Comparison of ENCODE assay signal across 15 cellular contexts in genomic region chr3:159158213-159158612, GRCh38.
DNase-seq lines count a peak whose midpoint lies in the region; ATAC-seq and TF ChIP-seq lines count a peak whose summit lies in the region.
"Had no signal": no experiment of that assay in that cellular context is flagged by ENCODE, and none has a peak within 500 bp of the region (broad histone marks: within the 10 kb centered on the region; RNA-seq: fewer than 3 reads in every experiment).

No MANE protein-coding gene starts in this region.

- peak; percentile 21 for TF ChIP-seq CTCF in GM06990 (IDR thresholded peaks at IDR 0.05; ENCODE audit: insufficient read depth, low read length, poor library complexity, severe bottlenecking)
- TF ChIP-seq CTCF in OCI-LY7 (conservative IDR thresholded peaks at IDR 0.05; ENCODE audit: low read length), result no peak

- no peak overlapping the region for H3K4me2 ChIP-seq in OCI-LY7 (ENCODE audit: low read length)
- H3K4me2 ChIP-seq: BLaER1 treated with 17β-estradiol and CSF1 and Interleukin-3, amounts not matched to agents 10 nM and 100 nM had no signal

- ATAC-seq in HG03342 (IDR thresholded peaks at IDR 0.05; ENCODE audit: unreplicated experiment) (peak; percentile 87), SK-N-SH treated with all-trans-retinoic acid at 6 μM for 48 hours (peak; percentile 51; the same call in 1 of the 3 replicates), GM21786 (IDR thresholded peaks at IDR 0.05; ENCODE audit: unreplicated experiment) (no peak)
- ATAC-seq: activated naive CD8-positive, alpha-beta T cell treated with anti-CD3 and anti-CD28 coated beads, Interleukin-2, amount 50 U/mL, for 24 hours had no signal

- CTCF ChIA-PET in OCI-LY7 (lab: Charles Lee; ENCODE audit: unreplicated experiment), result no interaction called here

- no peaks in the 10 kb centered on the region for H3K36me3 Mint-ChIP-seq in T-helper 2 cell treated with Interferon-gamma antibody and Interleukin-4, amounts not matched to agents 5 μg/mL and 100 μg/mL, for 36 hours (ENCODE audit: low read depth)

- H3K4me3 ChIP-seq in GM06990 (replicated peaks; ENCODE audit: low read depth, low read length), result no peak overlapping the region
- H3K4me3 ChIP-seq in OCI-LY7 (ENCODE audit: low read depth, low read length, poor library complexity, severe bottlenecking), result no peak overlapping the region
- H3K4me3 ChIP-seq: BLaER1 treated with 17β-estradiol and CSF1 and Interleukin-3, amounts not matched to agents 10 nM and 100 nM; stomach had no signal

- no peaks in the 10 kb centered on the region for H3K27me3 Mint-ChIP-seq in T-helper 2 cell treated with Interferon-gamma antibody and Interleukin-4, amounts not matched to agents 5 μg/mL and 100 μg/mL, for 36 hours (ENCODE audit: low read depth)
- H3K27me3 Mint-ChIP-seq: activated naive CD8-positive, alpha-beta T cell treated with anti-CD3 and anti-CD28 coated beads, Interleukin-2, amount 50 U/mL, for 24 hours had no signal

- H3K9me3 Mint-ChIP-seq in T-helper 2 cell treated with Interferon-gamma antibody and Interleukin-4, amounts not matched to agents 5 μg/mL and 100 μg/mL, for 36 hours, result no peaks in the 10 kb centered on the region
- H3K9me3 Mint-ChIP-seq: activated naive CD8-positive, alpha-beta T cell treated with anti-CD3 and anti-CD28 coated beads, Interleukin-2, amount 50 U/mL, for 24 hours had no signal

- H3K36me3 ChIP-seq in GM06990 (ENCODE audit: control insufficient read depth, insufficient read depth, low read length) (no peaks in the 10 kb centered on the region), OCI-LY7 (ENCODE audit: insufficient read depth, low read length) (no peaks in the 10 kb centered on the region)
- H3K36me3 ChIP-seq: BLaER1 treated with 17β-estradiol and CSF1 and Interleukin-3, amounts not matched to agents 10 nM and 100 nM; stomach had no signal

- peaks cover 1% of the 10 kb centered on the region; the same call in 1 of the 2 replicates for H3K27me3 ChIP-seq in GM06990 (replicated peaks; ENCODE audit: control insufficient read depth, insufficient read depth, low read length)
- H3K27me3 ChIP-seq: BLaER1 treated with 17β-estradiol and CSF1 and Interleukin-3, amounts not matched to agents 10 nM and 100 nM; stomach had no signal

- POLR2A ChIA-PET in OCI-LY7 (lab: Charles Lee), result no interaction called here

- DNase-seq in GM06990 (ENCODE audit: extremely low read depth, insufficient read length), result no peak
- DNase-seq in iris pigment epithelial cell (ENCODE audit: low read depth), result peak; percentile 40
- DNase-seq in activated CD8-positive, alpha-beta memory T cell treated with anti-CD3 and anti-CD28 coated beads, Interleukin-2, amount 50 U/mL, for 4 hours, result no peak
- DNase-seq in T-helper 2 cell treated with Interferon-gamma antibody and Interleukin-4, amounts not matched to agents 5 μg/mL and 100 μg/mL, for 36 hours (ENCODE audit: low spot score), result no peak
- no peak for DNase-seq in OCI-LY7 (ENCODE audit: low spot score)
- DNase-seq: activated naive CD8-positive, alpha-beta T cell treated with anti-CD3 and anti-CD28 coated beads, Interleukin-2, amount 50 U/mL, for 24 hours; foreskin melanocyte; IMR-90; kidney glomerular epithelial cell; NCI-H1694 treated with DMSO at 0.1 percent for 48 hours; stomach had no signal

- H3K9me2 ChIP-seq in OCI-LY7 (ENCODE audit: insufficient read depth, low read length), result no peaks in the 10 kb centered on the region

- intact Hi-C loops in OCI-LY7 (cut with micrococcal nuclease; ENCODE audit: unreplicated experiment), result no loop called here

- BruUV-seq in OCI-LY7 (replicated peaks; lab: Mats Ljungman, UMichigan), result no TSS peak

- no peaks in the 10 kb centered on the region for H3K9me3 ChIP-seq in OCI-LY7 (ENCODE audit: low read length)
- H3K9me3 ChIP-seq: BLaER1 treated with 17β-estradiol and CSF1 and Interleukin-3, amounts not matched to agents 10 nM and 100 nM; stomach had no signal

- no peak overlapping the region for H3K27ac ChIP-seq in OCI-LY7 (ENCODE audit: low read depth, low read length, poor library complexity, severe bottlenecking)
- H3K27ac ChIP-seq: BLaER1 treated with 17β-estradiol and CSF1 and Interleukin-3, amounts not matched to agents 10 nM and 100 nM; stomach had no signal

- no peaks in the 10 kb centered on the region for H3K4me1 Mint-ChIP-seq in T-helper 2 cell treated with Interferon-gamma antibody and Interleukin-4, amounts not matched to agents 5 μg/mL and 100 μg/mL, for 36 hours (ENCODE audit: low read depth)
- H3K4me1 Mint-ChIP-seq: activated naive CD8-positive, alpha-beta T cell treated with anti-CD3 and anti-CD28 coated beads, Interleukin-2, amount 50 U/mL, for 24 hours had no signal

- H3K4me3 Mint-ChIP-seq in T-helper 2 cell treated with Interferon-gamma antibody and Interleukin-4, amounts not matched to agents 5 μg/mL and 100 μg/mL, for 36 hours, result no peak overlapping the region
- H3K4me3 Mint-ChIP-seq: activated naive CD8-positive, alpha-beta T cell treated with anti-CD3 and anti-CD28 coated beads, Interleukin-2, amount 50 U/mL, for 24 hours had no signal

- no peaks in the 10 kb centered on the region for H3K4me1 ChIP-seq in OCI-LY7 (ENCODE audit: insufficient read depth, low read length, poor library complexity, severe bottlenecking)
- H3K4me1 ChIP-seq: BLaER1 treated with 17β-estradiol and CSF1 and Interleukin-3, amounts not matched to agents 10 nM and 100 nM; stomach had no signal

- no peaks in the 10 kb centered on the region for H3K79me2 ChIP-seq in OCI-LY7 (ENCODE audit: insufficient read depth, low read depth, low read length)

- no peak overlapping the region for H2AFZ ChIP-seq in OCI-LY7 (ENCODE audit: low read length)

- H4K20me1 ChIP-seq in OCI-LY7 (ENCODE audit: insufficient read depth, low read length), result no peaks in the 10 kb centered on the region
- H4K20me1 ChIP-seq: BLaER1 treated with 17β-estradiol and CSF1 and Interleukin-3, amounts not matched to agents 10 nM and 100 nM had no signal

- H3K27ac Mint-ChIP-seq in T-helper 2 cell treated with Interferon-gamma antibody and Interleukin-4, amounts not matched to agents 5 μg/mL and 100 μg/mL, for 36 hours, result no peak overlapping the region
- H3K27ac Mint-ChIP-seq: activated naive CD8-positive, alpha-beta T cell treated with anti-CD3 and anti-CD28 coated beads, Interleukin-2, amount 50 U/mL, for 24 hours had no signal

TF ChIP-seq in SK-N-SH treated with all-trans-retinoic acid at 6 μM for 48 hours, 23 proteins besides CTCF, POLR2A, EP300 and RAD21:
- no peak for TF ChIP-seq CREB5 (CRISPR knock-in tag; IDR thresholded peaks at IDR 0.05; ENCODE audit: low read depth)
- no peak for TF ChIP-seq RARB (CRISPR knock-in tag; IDR thresholded peaks at IDR 0.05)
- no peak for TF ChIP-seq ARNTL (CRISPR knock-in tag; IDR thresholded peaks at IDR 0.05; ENCODE audit: borderline replicate concordance, low read depth)
- TF ChIP-seq OSR1 (CRISPR knock-in tag; IDR thresholded peaks at IDR 0.05), result no peak
- TF ChIP-seq ISL1 (CRISPR knock-in tag; IDR thresholded peaks at IDR 0.05), result no peak
- TF ChIP-seq ZC3H10 (CRISPR knock-in tag; IDR thresholded peaks at IDR 0.05), result no peak
- TF ChIP-seq POU6F1 (CRISPR knock-in tag; IDR thresholded peaks at IDR 0.05; ENCODE audit: borderline replicate concordance, low read depth), result no peak
- TF ChIP-seq PPARA (CRISPR knock-in tag; IDR thresholded peaks at IDR 0.05; ENCODE audit: borderline replicate concordance), result no peak
- no peak for TF ChIP-seq TCF4 (CRISPR knock-in tag; IDR thresholded peaks at IDR 0.05; ENCODE audit: borderline replicate concordance)
- no peak for TF ChIP-seq ZNF70 (CRISPR knock-in tag; IDR thresholded peaks at IDR 0.05)
- TF ChIP-seq BACH2 (CRISPR knock-in tag; IDR thresholded peaks at IDR 0.05; ENCODE audit: borderline replicate concordance), result no peak
- no peak for TF ChIP-seq ZFP30 (CRISPR knock-in tag; IDR thresholded peaks at IDR 0.05)
- TF ChIP-seq ESRRG (CRISPR knock-in tag; IDR thresholded peaks at IDR 0.05), result no peak
- no peak for TF ChIP-seq CSRNP3 (CRISPR knock-in tag; IDR thresholded peaks at IDR 0.05)
